In the genomic region with DNA sequence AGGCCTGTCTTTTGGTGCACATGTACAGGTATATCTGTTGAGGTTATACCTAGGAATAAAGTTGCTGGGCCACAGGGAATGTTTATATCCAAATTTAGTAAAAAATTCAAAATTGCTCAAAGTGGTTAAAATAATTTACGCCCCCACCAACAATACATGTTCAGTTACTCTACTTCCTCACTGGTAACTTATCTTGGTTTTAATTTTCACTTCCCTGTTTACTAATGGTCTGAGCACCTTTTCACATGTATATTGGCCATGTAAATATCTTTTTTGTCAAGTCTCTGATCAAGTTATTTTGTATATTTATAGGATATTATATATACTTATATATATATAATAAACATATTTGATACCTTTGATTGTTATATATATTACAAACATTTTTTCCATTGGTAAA, we compare ENCODE assay signal across 15 cellular contexts. TPM values are rescaled to one million over a fixed set of nuclear protein-coding genes. Genes with fewer than 3 reads are reported as not detected.
DNase-seq lines count a peak whose midpoint lies in the region; ATAC-seq and TF ChIP-seq lines count a peak whose summit lies in the region.
"Had no signal": no experiment of that assay in that cellular context is flagged by ENCODE, and none has a peak within 500 bp of the region (broad histone marks: within the 10 kb centered on the region; RNA-seq: fewer than 3 reads in every experiment).

No MANE protein-coding gene starts in this region.

- DNase-seq in GM23248 (no peak), naive B cell (peak; percentile 25), foreskin keratinocyte (no peak), AML-193 (lab: John Stamatoyannopoulos, UW) (no peak)
- no peak for DNase-seq in stimulated activated effector memory CD8-positive, alpha-beta T cell treated with anti-CD3 and anti-CD28 coated beads, Interleukin-12 subunit alpha, Interleukin-12 subunit beta, amount 100 ng/mL, for 72 hours (ENCODE audit: low spot score in 2 of 2)
- no peak for DNase-seq in effector memory CD8-positive, alpha-beta T cell
- DNase-seq: BE2C; immature natural killer cell; IMR-90; NCI-H1436 treated with DMSO at 0.1 percent for 48 hours; NCI-H526 treated with DMSO at 0.1 percent for 48 hours; SIG-M5; stimulated activated naive CD8-positive, alpha-beta T cell treated with anti-CD3 and anti-CD28 coated beads, Interleukin-15, Interleukin-2, amounts not matched to agents 100 U/mL and 50 U/mL, for 24 hours had no signal

- H3K27me3 Mint-ChIP-seq in naive B cell: no peaks in the 10 kb centered on the region
- H3K27me3 Mint-ChIP-seq in effector memory CD8-positive, alpha-beta T cell: no peaks in the 10 kb centered on the region

- H3K4me3 ChIP-seq in GM23248: no peak overlapping the region

- in situ Hi-C loops in GM23248 (cut with MboI): no loop called here

- H3K27ac Mint-ChIP-seq in naive B cell: peak overlapping the region in 5 of 6 donors; percentile 26 to 78 (median 77)
- no peak overlapping the region for H3K27ac Mint-ChIP-seq in stimulated activated effector memory CD8-positive, alpha-beta T cell treated with anti-CD3 and anti-CD28 coated beads, Interleukin-12 subunit alpha, Interleukin-12 subunit beta, amount 100 ng/mL, for 72 hours
- no peak overlapping the region for H3K27ac Mint-ChIP-seq in effector memory CD8-positive, alpha-beta T cell
- H3K27ac Mint-ChIP-seq: immature natural killer cell had no signal

- H3K79me2 ChIP-seq in GM23248 (ENCODE audit: insufficient read depth): peaks cover 19% of the 10 kb centered on the region; the same call in 1 of the 2 replicates

- no peak overlapping the region for H3K9ac ChIP-seq in GM23248

- peaks cover 11 to 25% (median 15%) of the 10 kb centered on the region in 3 donors for H3K4me1 Mint-ChIP-seq in naive B cell
- no peaks in the 10 kb centered on the region for H3K4me1 Mint-ChIP-seq in stimulated activated effector memory CD8-positive, alpha-beta T cell treated with anti-CD3 and anti-CD28 coated beads, Interleukin-12 subunit alpha, Interleukin-12 subunit beta, amount 100 ng/mL, for 72 hours
- H3K4me1 Mint-ChIP-seq in effector memory CD8-positive, alpha-beta T cell (ENCODE audit: low read depth in 2 of 2): no peaks in the 10 kb centered on the region
- H3K4me1 Mint-ChIP-seq: immature natural killer cell had no signal

- no peaks in the 10 kb centered on the region for H3K36me3 ChIP-seq in GM23248 (ENCODE audit: low read depth)
- H3K36me3 ChIP-seq: BE2C had no signal

- H3K4me2 ChIP-seq in GM23248 (ENCODE audit: unreplicated experiment): no peak overlapping the region

- peak; percentile 89 for ATAC-seq in GM18868 (IDR thresholded peaks at IDR 0.05; ENCODE audit: unreplicated experiment)
- ATAC-seq in HG03460 (IDR thresholded peaks at IDR 0.05; ENCODE audit: unreplicated experiment): peak; percentile 68
- peak; percentile 97 to 99 for ATAC-seq in naive B cell (ENCODE audit: low read depth in 2 of 2)
- no peak for ATAC-seq in stimulated activated effector memory CD8-positive, alpha-beta T cell treated with anti-CD3 and anti-CD28 coated beads, Interleukin-12 subunit alpha, Interleukin-12 subunit beta, amount 100 ng/mL, for 72 hours
- ATAC-seq in foreskin keratinocyte: no peak
- no peak for ATAC-seq in effector memory CD8-positive, alpha-beta T cell (replicated peaks)
- ATAC-seq: stimulated activated naive CD8-positive, alpha-beta T cell treated with anti-CD3 and anti-CD28 coated beads, Interleukin-15, Interleukin-2, amounts not matched to agents 100 U/mL and 50 U/mL, for 24 hours had no signal

- no peak for TF ChIP-seq CTCF in foreskin keratinocyte (conservative IDR thresholded peaks at IDR 0.05)

- no peak overlapping the region for H3K27ac ChIP-seq in GM23248
- H3K27ac ChIP-seq in foreskin keratinocyte: no peak overlapping the region

- H3K27me3 ChIP-seq in GM23248 (replicated peaks; ENCODE audit: insufficient read depth): no peaks in the 10 kb centered on the region
- H3K27me3 ChIP-seq in foreskin keratinocyte: no peaks in the 10 kb centered on the region
- H3K27me3 ChIP-seq: BE2C had no signal

- H3K9me2 ChIP-seq in GM23248 (ENCODE audit: insufficient read depth): no peaks in the 10 kb centered on the region

- no peaks in the 10 kb centered on the region for H3K9me3 ChIP-seq in GM23248 (ENCODE audit: low read depth)
- H3K9me3 ChIP-seq: BE2C had no signal

- 100% methylated on average over 1 of the region's 1 CpG for WGBS in GM23248 (ENCODE audit: low coverage in 1 of 2, low lambda C conversion rate in 2 of 2, missing lambda C conversion rate in 2 of 2), 2 experiments

- H3K4me3 Mint-ChIP-seq in naive B cell: peak overlapping the region in 6 of 8 donors; percentile 1 to 67 (median 38)
- no peak overlapping the region for H3K4me3 Mint-ChIP-seq in stimulated activated effector memory CD8-positive, alpha-beta T cell treated with anti-CD3 and anti-CD28 coated beads, Interleukin-12 subunit alpha, Interleukin-12 subunit beta, amount 100 ng/mL, for 72 hours
- no peak overlapping the region for H3K4me3 Mint-ChIP-seq in effector memory CD8-positive, alpha-beta T cell
- H3K4me3 Mint-ChIP-seq: immature natural killer cell had no signal

- no peaks in the 10 kb centered on the region for H3K4me1 ChIP-seq in GM23248 (ENCODE audit: insufficient read depth)
- H3K4me1 ChIP-seq in foreskin keratinocyte: no peaks in the 10 kb centered on the region
- H3K4me1 ChIP-seq: BE2C had no signal

- peaks cover 0 to 7% (median 5%) of the 10 kb centered on the region in 7 donors for H3K9me3 Mint-ChIP-seq in naive B cell
- no peaks in the 10 kb centered on the region for H3K9me3 Mint-ChIP-seq in stimulated activated effector memory CD8-positive, alpha-beta T cell treated with anti-CD3 and anti-CD28 coated beads, Interleukin-12 subunit alpha, Interleukin-12 subunit beta, amount 100 ng/mL, for 72 hours
- no peaks in the 10 kb centered on the region for H3K9me3 Mint-ChIP-seq in effector memory CD8-positive, alpha-beta T cell

- H3K36me3 Mint-ChIP-seq in naive B cell: peaks cover 7 to 9% of the 10 kb centered on the region in 2 donors
- no peaks in the 10 kb centered on the region for H3K36me3 Mint-ChIP-seq in stimulated activated effector memory CD8-positive, alpha-beta T cell treated with anti-CD3 and anti-CD28 coated beads, Interleukin-12 subunit alpha, Interleukin-12 subunit beta, amount 100 ng/mL, for 72 hours
- no peaks in the 10 kb centered on the region for H3K36me3 Mint-ChIP-seq in effector memory CD8-positive, alpha-beta T cell (ENCODE audit: insufficient read depth)

- 0 out of 2 replicates have a peak overlapping the region, but pooled peaks have one; percentile 2 for H2AFZ ChIP-seq in GM23248

- no peaks in the 10 kb centered on the region for H4K20me1 ChIP-seq in GM23248 (ENCODE audit: insufficient read depth)

- no peaks in the 10 kb centered on the region for H3F3A ChIP-seq in GM23248 (ENCODE audit: insufficient read depth)

RNA-seq across cellular contexts. Expression of a gene that starts 9.7 kb away (rescaled TPM):
- total RNA-seq in GM23248 (2014; rRNA removed; shearing (Covaris generic)): 5.7 and 6.8 TPM in 2 replicates
- polyA plus RNA-seq in GM23248 (2016; fragmentation: Nextera tagmentation; extraction: Ambion mirVana): 2.7 and 3.1 TPM in 2 replicates
- polyA plus RNA-seq in naive B cell (ENCODE audit: low read depth in 6 of 6): 1 to 10 TPM in 5 of 6 donors, under 1 TPM in 1; 0.10 to 3.8 (median 3.0) TPM
- total RNA-seq in foreskin keratinocyte: not detected in 2 replicates
- polyA plus RNA-seq in foreskin keratinocyte: not detected in 2 replicates

Comparison
In these comparisons a context has a peak if more than half of its experiments do, and no peak if none do; other contexts are left out.
1. ATAC-seq: peak in GM18868 (single experiment), HG03460 (single experiment) and naive B cell (2 of 2); none in stimulated activated effector memory CD8-positive, alpha-beta T cell treated with anti-CD3 and anti-CD28 coated beads, Interleukin-12 subunit alpha, Interleukin-12 subunit beta, amount 100 ng/mL, for 72 hours (single experiment), foreskin keratinocyte (single experiment) and effector memory CD8-positive, alpha-beta T cell (single experiment).
2. H3K27ac Mint-ChIP-seq: peak in naive B cell (5 of 6); none in stimulated activated effector memory CD8-positive, alpha-beta T cell treated with anti-CD3 and anti-CD28 coated beads, Interleukin-12 subunit alpha, Interleukin-12 subunit beta, amount 100 ng/mL, for 72 hours (single experiment) and effector memory CD8-positive, alpha-beta T cell (0 of 2).
3. H3K4me3 Mint-ChIP-seq: peak in naive B cell (6 of 8); none in stimulated activated effector memory CD8-positive, alpha-beta T cell treated with anti-CD3 and anti-CD28 coated beads, Interleukin-12 subunit alpha, Interleukin-12 subunit beta, amount 100 ng/mL, for 72 hours (single experiment) and effector memory CD8-positive, alpha-beta T cell (0 of 2).